Comparison of ENCODE assay signal across 14 cellular contexts in the genomic region with DNA sequence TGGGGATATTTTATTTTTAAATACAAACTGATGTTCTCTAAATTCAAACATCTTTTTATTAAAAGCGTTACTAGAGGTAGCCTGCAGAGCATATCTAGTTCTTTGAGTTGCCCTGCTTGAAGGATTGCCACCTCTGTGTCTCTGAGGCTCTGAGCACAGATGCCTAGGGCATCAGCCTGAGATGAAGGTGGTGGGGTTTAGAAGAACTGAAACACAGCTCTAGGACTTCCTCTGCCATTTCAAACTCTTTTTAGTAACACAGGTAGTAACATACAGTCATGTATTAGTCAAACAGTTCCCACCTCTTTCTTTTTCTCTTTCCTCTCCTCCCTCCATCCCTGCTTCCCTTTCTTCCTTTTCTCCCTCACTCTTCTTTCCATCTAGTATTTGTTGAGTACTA. TPM values are rescaled to one million over a fixed set of nuclear protein-coding genes. Genes with fewer than 3 reads are reported as not detected.
DNase-seq lines count a peak whose midpoint lies in the region; ATAC-seq and TF ChIP-seq lines count a peak whose summit lies in the region.
"Had no signal": no experiment of that assay in that cellular context is flagged by ENCODE, and none has a peak within 500 bp of the region (broad histone marks: within the 10 kb centered on the region; RNA-seq: fewer than 3 reads in every experiment).

No MANE protein-coding gene starts in this region.

- no peak overlapping the region for H3K4me3 Mint-ChIP-seq in stimulated activated naive CD8-positive, alpha-beta T cell treated with anti-CD3 and anti-CD28 coated beads, Interleukin-15, Interleukin-2, amounts not matched to agents 100 ng/mL and 50 ng/mL, for 24 hours
- no peak overlapping the region for H3K4me3 Mint-ChIP-seq in stimulated activated naive CD8-positive, alpha-beta T cell treated with anti-CD3 and anti-CD28 coated beads, Interleukin-15, amount 100 ng/mL, for 72 hours
- no peak overlapping the region for H3K4me3 Mint-ChIP-seq in MCF 10A (ENCODE audit: unreplicated experiment)
- H3K4me3 Mint-ChIP-seq: activated naive CD4-positive, alpha-beta T cell treated with anti-CD3 and anti-CD28 coated beads, Interleukin-2, amount 50 U/mL, for 24 hours had no signal

- POLR2A ChIA-PET in MCF 10A (lab: Yijun Ruan, JAX) = no interaction called here

- BruUV-seq in MCF 10A (replicated peaks; lab: Mats Ljungman, UMichigan) = no TSS peak

- DNase-seq in stimulated activated naive CD8-positive, alpha-beta T cell treated with anti-CD3 and anti-CD28 coated beads, Interleukin-15, amount 100 ng/mL, for 72 hours = no peak
- DNase-seq in MCF 10A (ENCODE audit: unreplicated experiment) (no peak), left ventricle myocardium inferior (no peak), NCI-H748 (lab: John Stamatoyannopoulos, UW; ENCODE audit: unreplicated experiment) (no peak), cardiac septum (ENCODE audit: low spot score) (no peak)
- DNase-seq: activated CD4-positive, CD25-positive, alpha-beta regulatory T cell treated with anti-CD3 and anti-CD28 coated beads, Interleukin-2, amount 50 U/mL, for 72 hours; cortex of kidney; KG1; stimulated activated CD4-positive, alpha-beta T cell treated with anti-CD3 and anti-CD28 coated beads, Interleukin-2, amount 100 ng/mL, for 24 hours had no signal

- H3K9me3 ChIP-seq in left ventricle myocardium inferior (replicated peaks) = no peaks in the 10 kb centered on the region
- H3K9me3 ChIP-seq: SJSA1 had no signal

- H3K9me3 Mint-ChIP-seq in stimulated activated naive CD8-positive, alpha-beta T cell treated with anti-CD3 and anti-CD28 coated beads, Interleukin-15, Interleukin-2, amounts not matched to agents 100 ng/mL and 50 ng/mL, for 24 hours = no peaks in the 10 kb centered on the region
- no peaks in the 10 kb centered on the region for H3K9me3 Mint-ChIP-seq in stimulated activated naive CD8-positive, alpha-beta T cell treated with anti-CD3 and anti-CD28 coated beads, Interleukin-15, amount 100 ng/mL, for 72 hours
- no peaks in the 10 kb centered on the region for H3K9me3 Mint-ChIP-seq in MCF 10A (ENCODE audit: unreplicated experiment)
- H3K9me3 Mint-ChIP-seq: activated naive CD4-positive, alpha-beta T cell treated with anti-CD3 and anti-CD28 coated beads, Interleukin-2, amount 50 U/mL, for 24 hours had no signal

- peak overlapping the region; percentile 18 for H3K27ac Mint-ChIP-seq in stimulated activated naive CD8-positive, alpha-beta T cell treated with anti-CD3 and anti-CD28 coated beads, Interleukin-15, Interleukin-2, amounts not matched to agents 100 ng/mL and 50 ng/mL, for 24 hours
- no peak overlapping the region for H3K27ac Mint-ChIP-seq in stimulated activated naive CD8-positive, alpha-beta T cell treated with anti-CD3 and anti-CD28 coated beads, Interleukin-15, amount 100 ng/mL, for 72 hours
- H3K27ac Mint-ChIP-seq in MCF 10A (ENCODE audit: low read depth, unreplicated experiment) = no peak overlapping the region
- H3K27ac Mint-ChIP-seq: activated naive CD4-positive, alpha-beta T cell treated with anti-CD3 and anti-CD28 coated beads, Interleukin-2, amount 50 U/mL, for 24 hours had no signal

- H3K27me3 ChIP-seq in left ventricle myocardium inferior (ENCODE audit: low read depth) = no peaks in the 10 kb centered on the region
- H3K27me3 ChIP-seq: SJSA1 had no signal

- no peaks in the 10 kb centered on the region for H3K27me3 Mint-ChIP-seq in stimulated activated naive CD8-positive, alpha-beta T cell treated with anti-CD3 and anti-CD28 coated beads, Interleukin-15, Interleukin-2, amounts not matched to agents 100 ng/mL and 50 ng/mL, for 24 hours
- H3K27me3 Mint-ChIP-seq in stimulated activated naive CD8-positive, alpha-beta T cell treated with anti-CD3 and anti-CD28 coated beads, Interleukin-15, amount 100 ng/mL, for 72 hours = no peaks in the 10 kb centered on the region
- no peaks in the 10 kb centered on the region for H3K27me3 Mint-ChIP-seq in MCF 10A (ENCODE audit: insufficient read depth, unreplicated experiment)
- H3K27me3 Mint-ChIP-seq: activated naive CD4-positive, alpha-beta T cell treated with anti-CD3 and anti-CD28 coated beads, Interleukin-2, amount 50 U/mL, for 24 hours had no signal

- no peak overlapping the region for H3K4me3 ChIP-seq in left ventricle myocardium inferior
- H3K4me3 ChIP-seq: SJSA1 had no signal

- TF ChIP-seq CTCF in MCF 10A (IDR thresholded peaks at IDR 0.05; ENCODE audit: unreplicated experiment) = no peak
- TF ChIP-seq CTCF in left ventricle myocardium inferior (IDR thresholded peaks at IDR 0.05; ENCODE audit: borderline replicate concordance) = no peak

- no peak for ATAC-seq in stimulated activated naive CD8-positive, alpha-beta T cell treated with anti-CD3 and anti-CD28 coated beads, Interleukin-15, amount 100 ng/mL, for 72 hours
- peak; percentile 85 for ATAC-seq in GM21825 (IDR thresholded peaks at IDR 0.05; ENCODE audit: unreplicated experiment)
- peak; percentile 71 for ATAC-seq in HG03342 (IDR thresholded peaks at IDR 0.05; ENCODE audit: unreplicated experiment)

- no peaks in the 10 kb centered on the region for H3K4me1 ChIP-seq in left ventricle myocardium inferior
- H3K4me1 ChIP-seq: SJSA1 had no signal

- CTCF ChIA-PET in MCF 10A (lab: Yijun Ruan, JAX) = interaction anchor here (0.6 kb wide), 2 partner anchors 128 to 904 kb away, joined by 3 to 4 read pairs; no protein-coding TSS in a partner anchor

- peaks cover 59% of the 10 kb centered on the region for H3K36me3 Mint-ChIP-seq in stimulated activated naive CD8-positive, alpha-beta T cell treated with anti-CD3 and anti-CD28 coated beads, Interleukin-15, Interleukin-2, amounts not matched to agents 100 ng/mL and 50 ng/mL, for 24 hours (ENCODE audit: low read depth)
- peaks cover 30% of the 10 kb centered on the region for H3K36me3 Mint-ChIP-seq in MCF 10A (ENCODE audit: insufficient read depth, unreplicated experiment)

- H3K4me1 Mint-ChIP-seq in stimulated activated naive CD8-positive, alpha-beta T cell treated with anti-CD3 and anti-CD28 coated beads, Interleukin-15, Interleukin-2, amounts not matched to agents 100 ng/mL and 50 ng/mL, for 24 hours (ENCODE audit: low read depth) = no peaks in the 10 kb centered on the region
- H3K4me1 Mint-ChIP-seq in stimulated activated naive CD8-positive, alpha-beta T cell treated with anti-CD3 and anti-CD28 coated beads, Interleukin-15, amount 100 ng/mL, for 72 hours = no peaks in the 10 kb centered on the region
- H3K4me1 Mint-ChIP-seq in MCF 10A (ENCODE audit: insufficient read depth, unreplicated experiment) = peaks cover 27% of the 10 kb centered on the region
- H3K4me1 Mint-ChIP-seq: activated naive CD4-positive, alpha-beta T cell treated with anti-CD3 and anti-CD28 coated beads, Interleukin-2, amount 50 U/mL, for 24 hours had no signal

- H3K36me3 ChIP-seq in left ventricle myocardium inferior = peaks cover 86% of the 10 kb centered on the region

- no peak overlapping the region for H3K27ac ChIP-seq in left ventricle myocardium inferior (replicated peaks)
- H3K27ac ChIP-seq: SJSA1 had no signal

- intact Hi-C loops in MCF 10A (cut with micrococcal nuclease) = no loop called here
- intact Hi-C loops in left ventricle myocardium inferior (cut with micrococcal nuclease) = no loop called here
- intact Hi-C loops in cardiac septum (cut with DNase I) = no loop called here

RNA-seq across cellular contexts. Expression of gene TTC21B, which starts 57.6 kb away (rescaled TPM):
- total RNA-seq in MCF 10A (2022) (9.8 and 10.9 TPM in 2 replicates), left ventricle myocardium inferior (15.5 TPM), cardiac septum (12.5 TPM)
